Comparison of ENCODE assay signal across 25 cellular contexts in the genomic region with DNA sequence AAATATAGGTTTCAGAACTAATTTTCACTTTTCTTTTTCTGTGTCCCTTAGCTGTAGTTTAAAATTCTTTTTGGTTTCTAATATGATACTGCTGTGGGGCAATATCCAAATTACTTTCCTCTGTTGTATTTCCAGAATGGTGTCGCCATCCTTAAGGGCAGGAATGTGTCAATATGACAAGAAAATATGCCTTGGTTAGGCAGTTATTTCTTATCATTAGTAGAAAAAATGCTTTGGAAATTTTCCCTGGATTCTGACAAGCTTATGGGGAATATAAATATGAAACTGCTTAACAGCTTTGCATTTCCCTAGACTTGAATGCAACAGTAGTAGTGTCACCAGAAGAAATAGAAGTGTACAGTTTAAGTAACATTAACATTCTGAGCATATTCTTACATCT. TPM values are rescaled to one million over a fixed set of nuclear protein-coding genes. Genes with fewer than 3 reads are reported as not detected.
"Had no signal": no experiment of that assay in that cellular context is flagged by ENCODE, and none has a peak within 500 bp of the region (broad histone marks: within the 10 kb centered on the region; RNA-seq: fewer than 3 reads in every experiment).

No MANE protein-coding gene starts in this region.

- H3K4me3 ChIP-seq: SJSA1 had no signal

- H3K36me3 ChIP-seq: SJSA1 had no signal

- DNase-seq: activated B cell treated with CpG ODN at 0.5 μM for 24 hours; activated CD4-positive, alpha-beta T cell treated with anti-CD3 and anti-CD28 coated beads for 1 hour; activated CD4-positive, alpha-beta T cell treated with anti-CD3 and anti-CD28 coated beads, Interleukin-2, amount 10 ng/mL, durations not matched to agents 24 days and 14 days; activated CD4-positive, alpha-beta T cell treated with anti-CD3 and anti-CD28 coated beads, Interleukin-2, amount 50 U/mL, for 48 hours; activated CD8-positive, alpha-beta memory T cell treated with anti-CD3 and anti-CD28 coated beads, Interleukin-2, amount 10 ng/mL, durations not matched to agents 7 days and 5 days; activated gamma-delta T cell; activated naive CD4-positive, alpha-beta T cell treated with anti-CD3 and anti-CD28 coated beads for 36 hours; activated T-cell treated with anti-CD3 and anti-CD28 coated beads, Interleukin-2, amount 50 U/mL, for 4 hours; anterior cingulate cortex; NCI-H1092; NCI-H1417; NCI-H1930; NCI-H2107; NCI-H2171 treated with DMSO at 0.1 percent for 48 hours; NCI-H510A treated with DMSO at 0.1 percent for 48 hours; NCI-H69; SHP77; T-cell; T1000 had no signal

- ATAC-seq: activated CD8-positive, alpha-beta memory T cell treated with anti-CD3 and anti-CD28 coated beads, Interleukin-2, amount 10 ng/mL, durations not matched to agents 7 days and 5 days; T-cell had no signal

- H3K27me3 Mint-ChIP-seq: activated naive CD8-positive, alpha-beta T cell; brain had no signal

- H3K9me3 Mint-ChIP-seq: activated B cell treated with CpG ODN at 0.5 μM for 24 hours had no signal

- H3K9me3 ChIP-seq: SJSA1 had no signal

- H3K4me3 Mint-ChIP-seq: activated B cell treated with CpG ODN at 0.5 μM for 24 hours; activated CD4-positive, alpha-beta T cell treated with anti-CD3 and anti-CD28 coated beads, Interleukin-2, amount 10 ng/mL, durations not matched to agents 24 days and 14 days; activated CD8-positive, alpha-beta memory T cell treated with anti-CD3 and anti-CD28 coated beads, Interleukin-2, amount 10 ng/mL, durations not matched to agents 7 days and 5 days; activated naive CD4-positive, alpha-beta T cell treated with anti-CD3 and anti-CD28 coated beads for 36 hours; activated naive CD8-positive, alpha-beta T cell; activated T-cell treated with anti-CD3 and anti-CD28 coated beads, Interleukin-2, amount 50 U/mL, for 4 hours; brain; T-cell had no signal

- H3K27ac Mint-ChIP-seq: activated B cell treated with CpG ODN at 0.5 μM for 24 hours; activated CD4-positive, alpha-beta T cell treated with anti-CD3 and anti-CD28 coated beads, Interleukin-2, amount 10 ng/mL, durations not matched to agents 24 days and 14 days; activated CD8-positive, alpha-beta memory T cell treated with anti-CD3 and anti-CD28 coated beads, Interleukin-2, amount 10 ng/mL, durations not matched to agents 7 days and 5 days; activated naive CD4-positive, alpha-beta T cell treated with anti-CD3 and anti-CD28 coated beads for 36 hours; activated naive CD8-positive, alpha-beta T cell; T-cell had no signal

- H3K4me1 ChIP-seq: SJSA1 had no signal

- H3K36me3 Mint-ChIP-seq: activated CD8-positive, alpha-beta memory T cell treated with anti-CD3 and anti-CD28 coated beads, Interleukin-2, amount 10 ng/mL, durations not matched to agents 7 days and 5 days; activated naive CD8-positive, alpha-beta T cell; brain; T-cell had no signal

- FAIRE-seq: RCC 7860, TTC549 had no signal

- H3K27ac ChIP-seq: SJSA1 had no signal

- H3K4me1 Mint-ChIP-seq: activated B cell treated with CpG ODN at 0.5 μM for 24 hours, brain had no signal

RNA-seq across cellular contexts. Expression of a gene that starts 29.4 kb away (rescaled TPM):
- total RNA-seq: activated B cell treated with CpG ODN at 0.5 μM for 24 hours; activated CD4-positive, alpha-beta T cell treated with anti-CD3 and anti-CD28 coated beads, Interleukin-2, amount 10 ng/mL, durations not matched to agents 24 days and 14 days; activated CD8-positive, alpha-beta memory T cell treated with anti-CD3 and anti-CD28 coated beads, Interleukin-2, amount 10 ng/mL, durations not matched to agents 7 days and 5 days; activated T-cell treated with anti-CD3 and anti-CD28 coated beads, Interleukin-2, amount 50 U/mL, for 4 hours; M059J; SJSA1; T-cell had no signal
